8 cellular contexts compared by ENCODE assay signal in the genomic region with DNA sequence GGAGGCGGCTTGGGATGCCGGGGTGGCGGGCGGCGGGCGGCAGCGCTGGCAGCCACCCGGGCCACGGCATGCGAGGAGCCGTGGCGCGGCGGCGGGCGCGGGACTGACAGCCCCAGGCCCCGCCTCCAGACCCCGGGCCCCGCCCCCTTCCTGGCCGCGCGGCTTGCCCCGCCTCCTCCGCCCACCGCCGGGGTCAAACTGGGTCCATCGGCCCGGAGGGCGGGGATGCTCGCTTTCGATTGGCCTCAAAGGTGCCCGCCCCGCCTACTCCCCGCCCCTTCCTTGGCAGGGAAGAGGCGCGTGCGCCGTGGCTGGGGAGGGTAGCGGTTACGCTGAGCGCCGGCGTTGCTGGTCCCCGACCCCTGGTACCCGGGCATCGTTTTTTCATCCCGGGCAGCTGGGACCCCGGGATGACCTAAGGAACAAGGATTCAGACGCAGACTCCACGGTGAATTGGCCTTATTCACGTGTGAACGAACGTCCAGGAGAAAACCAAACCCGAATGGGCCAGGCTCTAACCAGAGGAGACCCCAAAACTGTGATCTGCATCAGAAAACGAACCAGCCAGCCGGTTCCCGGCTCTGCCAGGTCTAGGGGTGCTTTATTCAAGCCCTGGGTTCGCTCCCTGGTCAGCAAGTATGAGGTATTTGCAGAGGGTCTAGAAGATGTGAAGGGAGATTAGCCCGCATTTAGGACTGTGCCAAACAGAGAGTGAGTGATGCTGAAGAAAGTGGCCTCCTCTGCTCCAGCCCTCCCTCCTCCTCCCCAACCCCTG.
DNase-seq lines count a peak whose midpoint lies in the region; ATAC-seq, FAIRE-seq and TF ChIP-seq lines count a peak whose summit lies in the region.

No MANE protein-coding gene starts in this region.

- intact Hi-C loops in right cardiac atrium (cut with DNase I) = loop anchor here in 2 of 4 donors (10.0 kb wide), 2 partner anchors 111 to 221 kb away; no protein-coding TSS in a partner anchor
- intact Hi-C loops in psoas muscle (cut with DNase I) = loop anchor here in 1 of 2 donors (5.0 kb wide), 3 partner anchors 79 to 464 kb away; no protein-coding TSS in a partner anchor

- peaks cover 29% of the 10 kb centered on the region for H3K4me1 Mint-ChIP-seq in T-helper 1 cell treated with Interleukin-12 subunit alpha and Interleukin-12 subunit beta and Interleukin-4 antibody, amounts not matched to agents 30 μg/mL and 1 μg/mL, for 36 hours (ENCODE audit: low read depth)

- H3K27me3 Mint-ChIP-seq in T-helper 1 cell treated with Interleukin-12 subunit alpha and Interleukin-12 subunit beta and Interleukin-4 antibody, amounts not matched to agents 30 μg/mL and 1 μg/mL, for 36 hours (ENCODE audit: low read depth) = peaks cover 8% of the 10 kb centered on the region

- H3K4me3 ChIP-seq in right cardiac atrium (ENCODE audit: low read length) = peak overlapping the region; percentile 81
- peak overlapping the region; percentile 96 for H3K4me3 ChIP-seq in psoas muscle

- WGBS in right cardiac atrium = 1% methylated on average over 60 of the region's 60 CpGs
- 2 to 3% (median 2%) methylated on average over 39 to 60 of the region's 60 CpGs for WGBS in psoas muscle, 3 donors

- no peaks in the 10 kb centered on the region for H3K9me3 ChIP-seq in right cardiac atrium (ENCODE audit: control insufficient read depth, low read length)
- H3K9me3 ChIP-seq in psoas muscle = no peaks in the 10 kb centered on the region

- H3K4me1 ChIP-seq in right cardiac atrium (ENCODE audit: control insufficient read depth, insufficient read depth, low read length) = no peaks in the 10 kb centered on the region
- peaks cover 8% of the 10 kb centered on the region for H3K4me1 ChIP-seq in psoas muscle

- DNase-seq in NCI-H146 (lab: John Stamatoyannopoulos, UW) (peak; percentile 91), anterior cingulate cortex (lab: John Stamatoyannopoulos, UW) (peak; percentile 47 to 97 (median 92)), right cardiac atrium (peak; percentile 98 to 99 (median 99)), psoas muscle (peak; percentile 97 to 98), urothelium cell line (ENCODE audit: low spot score) (peak; percentile 99)

- peaks cover 4% of the 10 kb centered on the region for H3K9me3 Mint-ChIP-seq in T-helper 1 cell treated with Interleukin-12 subunit alpha and Interleukin-12 subunit beta and Interleukin-4 antibody, amounts not matched to agents 30 μg/mL and 1 μg/mL, for 36 hours

- no peaks in the 10 kb centered on the region for H3K27me3 ChIP-seq in right cardiac atrium (ENCODE audit: control insufficient read depth, insufficient read depth)
- no peaks in the 10 kb centered on the region for H3K27me3 ChIP-seq in psoas muscle (ENCODE audit: insufficient read depth in 3 of 3, low read length in 2 of 3)

- peak overlapping the region; percentile 15 for H3K27ac ChIP-seq in right cardiac atrium (ENCODE audit: low read length)
- H3K27ac ChIP-seq in psoas muscle = peak overlapping the region; percentile 76

- peak; percentile 98 for FAIRE-seq in urothelium cell line (lab: Jason Lieb, UNC)

- H3K36me3 ChIP-seq in psoas muscle (ENCODE audit: insufficient read depth in 1 of 2, low read depth in 1 of 2) = no peaks in the 10 kb centered on the region

- H3K4me3 Mint-ChIP-seq in T-helper 1 cell treated with Interleukin-12 subunit alpha and Interleukin-12 subunit beta and Interleukin-4 antibody, amounts not matched to agents 30 μg/mL and 1 μg/mL, for 36 hours = peak overlapping the region; percentile 79

- ATAC-seq in GM18502 (IDR thresholded peaks at IDR 0.05; ENCODE audit: poor library complexity, unreplicated experiment) (peak; percentile 92), HG02885 (IDR thresholded peaks at IDR 0.05; ENCODE audit: poor library complexity, unreplicated experiment) (peak; percentile 91), right cardiac atrium (peak; percentile 98), psoas muscle (peak; percentile 98 to 99 (median 98))

- no peaks in the 10 kb centered on the region for H3K36me3 Mint-ChIP-seq in T-helper 1 cell treated with Interleukin-12 subunit alpha and Interleukin-12 subunit beta and Interleukin-4 antibody, amounts not matched to agents 30 μg/mL and 1 μg/mL, for 36 hours (ENCODE audit: low read depth)

- H3K27ac Mint-ChIP-seq in T-helper 1 cell treated with Interleukin-12 subunit alpha and Interleukin-12 subunit beta and Interleukin-4 antibody, amounts not matched to agents 30 μg/mL and 1 μg/mL, for 36 hours = peak overlapping the region; percentile 55

- no peak for TF ChIP-seq CTCF in psoas muscle (IDR thresholded peaks at IDR 0.05)

Comparison
In these comparisons a context has a peak if more than half of its experiments do, and no peak if none do; other contexts are left out.
1. Peak in every context shown above with its lines: DNase-seq, ATAC-seq, H3K4me3 ChIP-seq and H3K27ac ChIP-seq.